Comparison of ENCODE assay signal across 2 cellular contexts in the genomic region with DNA sequence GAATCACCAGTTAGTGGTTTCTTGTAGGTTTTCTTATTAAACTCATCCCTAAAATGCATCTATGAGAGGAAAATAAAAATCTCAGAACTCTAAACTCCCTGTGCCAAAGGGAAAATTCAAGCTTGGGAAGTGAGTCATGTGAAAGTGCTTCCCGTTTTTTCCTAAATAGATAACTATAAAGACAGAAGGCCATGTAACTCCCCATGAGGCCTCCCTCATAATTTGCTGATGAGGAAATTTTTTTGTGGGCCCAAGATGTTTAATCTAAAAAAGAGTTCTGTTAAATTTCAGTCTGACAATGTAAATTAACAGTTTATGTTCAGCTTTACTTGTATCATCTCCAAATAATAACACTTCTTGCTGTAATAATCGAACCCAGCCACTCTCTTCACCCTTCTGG.
A peak's percentile ranks its signal among the peaks of the same experiment; 100 is the strongest.
TF ChIP-seq lines count a peak whose summit lies in the region.

No MANE protein-coding gene starts in this region.

TF ChIP-seq in IMR-90, 13 proteins besides CTCF, POLR2A, EP300 and RAD21:
- peak; percentile 40; the same call in 1 of the 2 replicates for TF ChIP-seq MAFK (IDR thresholded peaks at IDR 0.05; ENCODE audit: low read depth, low read length)
- TF ChIP-seq CEBPB (IDR thresholded peaks at IDR 0.05; ENCODE audit: low read depth, low read length): no peak
- TF ChIP-seq BHLHE40 (IDR thresholded peaks at IDR 0.05; ENCODE audit: low read depth, low read length): no peak
- TF ChIP-seq NFE2L2 (IDR thresholded peaks at IDR 0.05; ENCODE audit: low read depth, low read length): no peak

TF ChIP-seq in endothelial cell of umbilical vein, 7 proteins besides CTCF, POLR2A, EP300 and RAD21:
- TF ChIP-seq POLR2AphosphoS5 (IDR thresholded peaks at IDR 0.05; ENCODE audit: insufficient read depth, low read depth, low read length) (no peak), FOS (IDR thresholded peaks at IDR 0.05; ENCODE audit: borderline replicate concordance, insufficient read depth, low read length) (peak; percentile 23)
